8 cellular contexts compared by ENCODE assay signal in the genomic region with DNA sequence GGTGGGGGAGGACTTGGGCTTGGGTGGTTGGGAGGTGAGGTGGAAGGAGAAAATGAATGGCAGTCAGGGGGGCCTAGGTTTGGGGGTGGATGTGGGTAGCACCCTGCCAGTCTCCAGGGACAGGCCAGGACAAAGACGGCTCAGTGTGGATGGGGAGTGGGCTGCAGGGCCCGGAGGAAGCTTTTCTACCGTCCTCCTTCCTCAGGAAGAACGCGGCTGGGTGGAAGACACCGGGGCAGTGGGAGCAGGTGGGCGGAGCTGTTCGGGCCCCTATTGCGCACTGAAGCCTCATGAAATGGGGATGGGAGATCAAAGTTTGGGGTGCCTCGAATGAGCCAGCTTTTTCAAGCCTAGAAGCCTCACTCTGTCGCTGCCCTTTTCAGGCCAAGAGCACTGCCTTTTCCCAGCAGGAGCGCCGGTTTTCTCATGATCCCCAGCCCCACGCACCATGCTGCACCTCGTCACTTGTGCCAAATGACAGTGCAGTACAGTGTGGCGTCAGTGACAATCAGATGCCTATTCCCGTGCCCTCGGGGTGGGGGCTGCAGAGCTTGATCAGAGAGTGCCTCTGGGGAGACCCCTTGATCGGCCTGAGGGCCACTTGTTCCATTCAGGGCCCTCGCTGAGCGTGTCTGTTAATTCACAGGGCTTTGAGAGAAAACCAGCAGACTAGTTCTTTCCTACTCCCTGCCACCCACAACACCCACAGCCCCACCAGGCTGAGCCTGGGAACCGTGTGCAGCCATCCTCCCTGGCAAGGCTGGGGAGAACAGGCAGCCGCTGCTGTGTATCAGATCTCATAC. TPM values are rescaled to one million over a fixed set of nuclear protein-coding genes. Genes with fewer than 3 reads are reported as not detected.
DNase-seq lines count a peak whose midpoint lies in the region; ATAC-seq and TF ChIP-seq lines count a peak whose summit lies in the region.

No MANE protein-coding gene starts in this region.

- POLR2A ChIA-PET in HEK293T (lab: Yijun Ruan, JAX) = interaction anchor here (0.9 to 5.0 kb wide), 8 partner anchors 8 to 186 kb away, joined by 3 to 40 read pairs (median 4); partner anchors contain the start of genes DACT3 and SLC1A5

- DNase-seq in HEK293T (ENCODE audit: extremely low spot score) = peak; percentile 10
- DNase-seq in activated CD8-positive, alpha-beta memory T cell treated with anti-CD3 and anti-CD28 coated beads, Interleukin-2, amount 50 U/mL, for 48 hours = peak; percentile 78
- peak in 1 of 5 donors; percentile 22 for DNase-seq in heart left ventricle
- peak; percentile 62 for DNase-seq in putamen (ENCODE audit: low spot score)
- DNase-seq in mucosa of gallbladder (ENCODE audit: low spot score) = no peak
- no peak for DNase-seq in germinal center (ENCODE audit: low spot score)

- ATAC-seq in heart left ventricle (no peak), GM18858 (IDR thresholded peaks at IDR 0.05; ENCODE audit: unreplicated experiment) (no peak), HG02840 (IDR thresholded peaks at IDR 0.05; ENCODE audit: low FRiP score, unreplicated experiment) (no peak)

- H3K4me1 ChIP-seq in heart left ventricle = peaks cover 0 to 59% (median 41%) of the 10 kb centered on the region in 12 donors

- peak overlapping the region in 11 of 12 donors; percentile 15 to 100 (median 97) for H3K27ac ChIP-seq in heart left ventricle

- intact Hi-C loops in heart left ventricle (cut with DNase I) = loop anchor here in 1 of 10 donors (10.0 kb wide), 1 partner anchor 242 kb away; no protein-coding TSS in a partner anchor

- peaks cover 0 to 17% (median 8%) of the 10 kb centered on the region in 12 donors for H3K9me3 ChIP-seq in heart left ventricle

- TF ChIP-seq CTCF in heart left ventricle (IDR thresholded peaks at IDR 0.05) = no peak

- H3K27me3 ChIP-seq in heart left ventricle = no peaks in the 10 kb centered on the region

- WGBS in heart left ventricle, 4 donors = 8 to 24% (median 16%) methylated on average over 15 to 23 of the region's 23 CpGs

- peaks cover 0 to 27% (median 21%) of the 10 kb centered on the region in 9 donors for H3K36me3 ChIP-seq in heart left ventricle

- CTCF ChIA-PET in HEK293T (lab: Yijun Ruan, JAX) = interaction anchor here (4.2 kb wide), 1 partner anchor 12 kb away, joined by 20 read pairs; no protein-coding TSS in a partner anchor

- H3K4me3 ChIP-seq in heart left ventricle = peak overlapping the region; percentile 3 to 100 (median 100)

- TF ChIP-seq POLR2A in heart left ventricle (IDR thresholded peaks at IDR 0.05) = no peak

TF ChIP-seq in HEK293T, 16 proteins besides CTCF, POLR2A, EP300 and RAD21:
- TF ChIP-seq FOXK2 (IDR thresholded peaks at IDR 0.05) = no peak
- no peak for TF ChIP-seq ZNF384 (IDR thresholded peaks at IDR 0.05)
- no peak for TF ChIP-seq NFRKB (IDR thresholded peaks at IDR 0.05)
- TF ChIP-seq FOXA1 (IDR thresholded peaks at IDR 0.05) = no peak
- TF ChIP-seq L3MBTL2 (conservative IDR thresholded peaks at IDR 0.05) = no peak
- TF ChIP-seq ELF4 (IDR thresholded peaks at IDR 0.05) = no peak
- TF ChIP-seq, protein P1, sequence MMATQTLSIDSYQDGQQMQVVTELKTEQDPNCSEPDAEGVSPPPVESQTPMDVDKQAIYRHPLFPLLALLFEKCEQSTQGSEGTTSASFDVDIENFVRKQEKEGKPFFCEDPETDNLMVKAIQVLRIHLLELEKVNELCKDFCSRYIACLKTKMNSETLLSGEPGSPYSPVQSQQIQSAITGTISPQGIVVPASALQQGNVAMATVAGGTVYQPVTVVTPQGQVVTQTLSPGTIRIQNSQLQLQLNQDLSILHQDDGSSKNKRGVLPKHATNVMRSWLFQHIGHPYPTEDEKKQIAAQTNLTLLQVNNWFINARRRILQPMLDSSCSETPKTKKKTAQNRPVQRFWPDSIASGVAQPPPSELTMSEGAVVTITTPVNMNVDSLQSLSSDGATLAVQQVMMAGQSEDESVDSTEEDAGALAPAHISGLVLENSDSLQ (IDR thresholded peaks at IDR 0.05) = no peak
- no peak for TF ChIP-seq TARDBP (IDR thresholded peaks at IDR 0.05)
- TF ChIP-seq BHLHE40 (IDR thresholded peaks at IDR 0.05; ENCODE audit: borderline replicate concordance) = no peak
- TF ChIP-seq ARNT (IDR thresholded peaks at IDR 0.05) = no peak
- TF ChIP-seq HDGF (IDR thresholded peaks at IDR 0.05; ENCODE audit: borderline replicate concordance) = no peak
- TF ChIP-seq SUZ12 (IDR thresholded peaks at IDR 0.05) = no peak

RNA-seq across cellular contexts. Expression of gene CALM3, which starts 1.5 kb away (rescaled TPM):
- total RNA-seq in heart left ventricle (100 to 1,000 TPM; 204 to 417 (median 283) TPM), mucosa of gallbladder (325 TPM)
- 100 to 1,000 TPM; 290 to 302 TPM for polyA plus RNA-seq in heart left ventricle

RNA-seq across cellular contexts. Expression of gene PTGIR, which starts 22.3 kb away (rescaled TPM):
- total RNA-seq in heart left ventricle = 10 to 100 TPM in 2 of 9 donors, 1 to 10 TPM in 7; 2.1 to 16.7 (median 4.9) TPM
- polyA plus RNA-seq in heart left ventricle = 1 to 10 TPM; 2.7 to 5.2 TPM
- total RNA-seq in mucosa of gallbladder = 1.7 TPM

RNA-seq across cellular contexts. Expression of gene GNG8, which starts 33.4 kb away (rescaled TPM):
- total RNA-seq in heart left ventricle (not detected), mucosa of gallbladder (not detected)
- not detected for polyA plus RNA-seq in heart left ventricle

RNA-seq across cellular contexts. Expression of gene DACT3, which starts 58.4 kb away (rescaled TPM):
- total RNA-seq in heart left ventricle (10 to 100 TPM in 7 of 9 donors, 1 to 10 TPM in 2; 8.8 to 23.4 (median 15.1) TPM), mucosa of gallbladder (31.0 TPM)
- 1 to 10 TPM; 2.4 to 9.1 TPM for polyA plus RNA-seq in heart left ventricle

Comparison
In these comparisons a context has a peak if more than half of its experiments do, and no peak if none do; other contexts are left out.
1. DNase-seq: peak in HEK293T (single experiment), activated CD8-positive, alpha-beta memory T cell treated with anti-CD3 and anti-CD28 coated beads, Interleukin-2, amount 50 U/mL, for 48 hours (single experiment) and putamen (single experiment); none in mucosa of gallbladder (single experiment) and germinal center (single experiment).